ENCODE assay signal across 27 cellular contexts in the genomic region with DNA sequence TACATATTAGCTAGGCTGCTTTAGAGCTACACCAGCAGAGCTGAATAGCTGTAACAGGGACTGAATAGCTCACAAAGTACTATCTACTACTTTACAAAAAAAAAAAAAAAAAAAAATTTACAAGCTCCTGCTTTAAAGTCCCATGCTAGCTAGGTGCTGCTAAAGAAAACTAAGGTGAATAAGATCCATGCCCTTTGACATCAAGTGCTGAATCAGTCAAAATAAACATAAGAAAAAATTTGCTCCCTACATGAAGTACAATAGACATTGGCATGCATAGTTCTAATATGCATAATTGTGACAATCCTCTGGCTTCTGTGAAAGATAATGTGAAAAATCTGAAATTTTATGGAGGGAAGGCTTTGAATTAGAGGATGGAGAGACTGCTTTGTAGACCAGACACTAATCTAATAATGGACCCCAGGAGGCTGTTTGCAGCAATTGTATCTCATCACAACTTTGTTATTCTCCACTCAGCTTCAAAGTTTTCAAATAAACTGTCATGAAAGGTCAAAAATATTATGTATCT.
DNase-seq lines count a peak whose midpoint lies in the region; ATAC-seq, FAIRE-seq and TF ChIP-seq lines count a peak whose summit lies in the region.
"Had no signal": no experiment of that assay in that cellular context is flagged by ENCODE, and none has a peak within 500 bp of the region (broad histone marks: within the 10 kb centered on the region; RNA-seq: fewer than 3 reads in every experiment).

No MANE protein-coding gene starts in this region.

- peak overlapping the region; percentile 7 to 88 (median 23); a peak in 4 of 7 replicates for H3K27ac Mint-ChIP-seq in H9
- H3K27ac Mint-ChIP-seq in WTC11, result peak overlapping the region; percentile 29
- H3K27ac Mint-ChIP-seq: activated CD8-positive, alpha-beta T cell treated with anti-CD3 and anti-CD28 coated beads for 36 hours; B cell; natural killer cell had no signal

- no peak overlapping the region for H2BK120ac ChIP-seq in H9 (ENCODE audit: low read depth, low read length, poor library complexity, severe bottlenecking)

- FAIRE-seq in A549 (lab: Jason Lieb, UNC), result no peak
- FAIRE-seq: GM19239, HTR-8/SVneo had no signal

- DNase-seq in A549 (ENCODE audit: low read depth in 1 of 2, low spot score in 1 of 2), result no peak
- no peak for DNase-seq in H9
- no peak for DNase-seq in WTC11 (ENCODE audit: low spot score)
- no peak for DNase-seq in left lung
- DNase-seq in HuH-7 (ENCODE audit: low spot score), result no peak
- DNase-seq in NCI-H526 (lab: John Stamatoyannopoulos, UW), result no peak
- DNase-seq in stimulated activated naive CD4-positive, alpha-beta T cell (lab: John Stamatoyannopoulos, UW), result no peak
- DNase-seq in superior temporal gyrus (ENCODE audit: extremely low spot score), result no peak
- DNase-seq: activated CD8-positive, alpha-beta T cell treated with anti-CD3 and anti-CD28 coated beads for 36 hours; activated effector memory CD4-positive, alpha-beta T cell treated with anti-CD3 and anti-CD28 coated beads, Interleukin-2, amount 50 U/mL, for 16 hours; GF-D8; HCEC 1CT; KG1; left ventricle myocardium inferior; midbrain; natural killer cell; NCI-H1436; NCI-H2107; SIG-M5; T-helper 1 cell; trophoblast cell had no signal

- peak; percentile 12 to 27; a peak in 1 of 6 replicates for ATAC-seq in A549
- ATAC-seq in WTC11, result peak; percentile 60
- peak; percentile 57 for ATAC-seq in left lung
- ATAC-seq: activated CD4-positive, CD25-positive, alpha-beta regulatory T cell treated with anti-CD3 and anti-CD28 coated beads, Interleukin-2, amount 50 U/mL, for 24 hours; activated CD8-positive, alpha-beta T cell treated with anti-CD3 and anti-CD28 coated beads for 36 hours; natural killer cell had no signal

- H3K27me3 ChIP-seq in H9 (ENCODE audit: insufficient read depth, low read length) (no peaks in the 10 kb centered on the region), left lung (no peaks in the 10 kb centered on the region)
- H3K27me3 ChIP-seq: Peyer's patch had no signal

- no peak overlapping the region for H2AK5ac ChIP-seq in H9 (ENCODE audit: insufficient read length, low read length)

- no peak overlapping the region for H3K23ac ChIP-seq in H9 (ENCODE audit: insufficient read length, low read depth, low read length)

- H3K36me3 Mint-ChIP-seq in H9 (ENCODE audit: insufficient read depth in 1 of 3, low read depth in 3 of 3), result no peaks in the 10 kb centered on the region; a peak in 1 of 7 replicates
- no peaks in the 10 kb centered on the region for H3K36me3 Mint-ChIP-seq in WTC11
- H3K36me3 Mint-ChIP-seq: natural killer cell had no signal

- TF ChIP-seq RAD21 in A549 (conservative IDR thresholded peaks at IDR 0.05 in 1 of 2, IDR thresholded peaks at IDR 0.05 in 1 of 2), result no peak

- H3K27me3 Mint-ChIP-seq in H9 (ENCODE audit: low read depth), result no peaks in the 10 kb centered on the region
- no peaks in the 10 kb centered on the region for H3K27me3 Mint-ChIP-seq in WTC11 (ENCODE audit: low read depth)
- H3K27me3 Mint-ChIP-seq: activated CD8-positive, alpha-beta T cell treated with anti-CD3 and anti-CD28 coated beads for 36 hours; B cell had no signal

- H4K8ac ChIP-seq in H9 (replicated peaks; ENCODE audit: insufficient read length, low read depth, low read length), result no peak overlapping the region

- H3K4me1 ChIP-seq in A549 (peaks cover 32% of the 10 kb centered on the region; the same call in 2 of the 3 replicates), H9 (ENCODE audit: insufficient read depth, low read length) (peaks cover 7% of the 10 kb centered on the region; the same call in 1 of the 2 replicates), left lung (no peaks in the 10 kb centered on the region)
- H3K4me1 ChIP-seq: left ventricle myocardium inferior, Peyer's patch had no signal

- TF ChIP-seq EP300 in A549 (IDR thresholded peaks at IDR 0.05), result no peak

- H3K4me3 Mint-ChIP-seq in H9, result 0 out of 5 replicates have a peak overlapping the region, but pooled peaks of 1 of the 2 experiments have one; percentile 19
- H3K4me3 Mint-ChIP-seq in WTC11, result no peak overlapping the region
- H3K4me3 Mint-ChIP-seq: activated CD8-positive, alpha-beta T cell treated with anti-CD3 and anti-CD28 coated beads for 36 hours; B cell; natural killer cell had no signal

- TF ChIP-seq CTCF in A549 (IDR thresholded peaks at IDR 0.05) (no peak), H9 (conservative IDR thresholded peaks at IDR 0.05) (no peak), WTC11 (IDR thresholded peaks at IDR 0.05) (no peak), left lung (IDR thresholded peaks at IDR 0.05) (no peak)

- no peaks in the 10 kb centered on the region for H3K36me3 ChIP-seq in left lung
- H3K36me3 ChIP-seq: left ventricle myocardium inferior, Peyer's patch had no signal

- 0 out of 6 replicates have a peak overlapping the region, but pooled peaks of 1 of the 2 experiments have one; percentile 13 for H3K27ac ChIP-seq in A549
- no peak overlapping the region for H3K27ac ChIP-seq in H9 (ENCODE audit: insufficient read length, low read depth, low read length)
- no peak overlapping the region for H3K27ac ChIP-seq in left lung
- H3K27ac ChIP-seq: left ventricle myocardium inferior, Peyer's patch, skin epidermis had no signal

- H2BK5ac ChIP-seq in H9 (ENCODE audit: insufficient read length, low read length), result no peak overlapping the region

- no peaks in the 10 kb centered on the region for H4K20me1 ChIP-seq in H9 (ENCODE audit: control insufficient read depth, insufficient read depth, insufficient read length)

- H3K9me3 ChIP-seq in A549 (no peaks in the 10 kb centered on the region), H9 (ENCODE audit: control insufficient read depth, low read depth, low read length) (no peaks in the 10 kb centered on the region), left lung (no peaks in the 10 kb centered on the region)
- H3K9me3 ChIP-seq: left ventricle myocardium inferior, Peyer's patch had no signal

- H3K79me2 ChIP-seq in H9 (ENCODE audit: insufficient read depth, low read length), result no peaks in the 10 kb centered on the region

- no peak overlapping the region for H2AFZ ChIP-seq in H9 (ENCODE audit: low read length)

- H3K56ac ChIP-seq in H9 (ENCODE audit: insufficient read length, low read depth, low read length), result no peak overlapping the region

- no peak overlapping the region for H3K18ac ChIP-seq in H9 (ENCODE audit: insufficient read length, low read depth, low read length)

- no peak overlapping the region for H3K4ac ChIP-seq in H9 (ENCODE audit: low read depth, low read length)

- H3K9ac ChIP-seq in H9 (ENCODE audit: extremely low read depth, insufficient read length, low read length), result no peak overlapping the region

- CTCF ChIA-PET in A549 (lab: Yijun Ruan, JAX), result interaction anchor here (1.0 to 9.6 kb wide), 4 partner anchors 102 to 208 kb away, joined by 3 to 201 read pairs (median 6); no protein-coding TSS in a partner anchor
- CTCF ChIA-PET in WTC11 (lab: Charles Lee), result interaction anchor here (0.6 to 3.6 kb wide), 9 partner anchors 13 to 1184 kb away, joined by 3 to 20 read pairs (median 3); no protein-coding TSS in a partner anchor

- H2BK15ac ChIP-seq in H9 (ENCODE audit: low read depth, low read length), result no peak overlapping the region

- intact Hi-C loops in left lung (cut with DNase I), result no loop called here

- H3K4me2 ChIP-seq in A549 (peak overlapping the region; percentile 46), H9 (ENCODE audit: insufficient read depth, insufficient read length, low read length) (no peak overlapping the region)

- H3T11ph ChIP-seq in H9 (ENCODE audit: low read length), result no peak overlapping the region

- H3K4me1 Mint-ChIP-seq in H9 (peaks cover 29 to 31% of the 10 kb centered on the region in 2 experiments), WTC11 (peaks cover 31% of the 10 kb centered on the region)
- H3K4me1 Mint-ChIP-seq: natural killer cell had no signal

- H3K9me3 Mint-ChIP-seq in H9 (no peaks in the 10 kb centered on the region; a peak in 1 of 5 replicates), WTC11 (0 out of 2 replicates have a peak, but pooled peaks cover 5% of the 10 kb centered on the region)
- H3K9me3 Mint-ChIP-seq: activated CD8-positive, alpha-beta T cell treated with anti-CD3 and anti-CD28 coated beads for 36 hours; natural killer cell had no signal

- H4K5ac ChIP-seq in H9 (ENCODE audit: insufficient read length, low read depth, low read length), result no peak overlapping the region

- TF ChIP-seq POLR2A in A549 (IDR thresholded peaks at IDR 0.05; ENCODE audit: low read length), result no peak

- POLR2A ChIA-PET in A549 (lab: Yijun Ruan, JAX), result no interaction called here
- POLR2A ChIA-PET in WTC11 (lab: Charles Lee), result interaction anchor here (0.6 to 1.1 kb wide), 3 partner anchors 10 to 806 kb away, joined by 3 to 10 read pairs (median 4); no protein-coding TSS in a partner anchor

- H4K91ac ChIP-seq in H9 (ENCODE audit: insufficient read length, low read depth, low read length), result no peak overlapping the region

- no peaks in the 10 kb centered on the region for H3K23me2 ChIP-seq in H9 (ENCODE audit: insufficient read length, low read depth, low read length, poor library complexity, severe bottlenecking)

- H3K79me1 ChIP-seq in H9 (ENCODE audit: insufficient read depth, low read depth, low read length, poor library complexity, severe bottlenecking), result no peaks in the 10 kb centered on the region

- H2BK20ac ChIP-seq in H9 (ENCODE audit: low read depth, low read length, poor library complexity, severe bottlenecking), result no peak overlapping the region

- H3K14ac ChIP-seq in H9 (ENCODE audit: insufficient read depth, low read length), result no peak overlapping the region

- H3K4me3 ChIP-seq in A549 (no peak overlapping the region), left lung (no peak overlapping the region)
- H3K4me3 ChIP-seq: left ventricle myocardium inferior, Peyer's patch, skin epidermis had no signal

- no peak overlapping the region for H2BK12ac ChIP-seq in H9 (ENCODE audit: insufficient read length, low read depth, low read length)

TF ChIP-seq in WTC11, 78 proteins besides CTCF, POLR2A, EP300 and RAD21 (continues in another document):
- TF ChIP-seq, protein P1, sequence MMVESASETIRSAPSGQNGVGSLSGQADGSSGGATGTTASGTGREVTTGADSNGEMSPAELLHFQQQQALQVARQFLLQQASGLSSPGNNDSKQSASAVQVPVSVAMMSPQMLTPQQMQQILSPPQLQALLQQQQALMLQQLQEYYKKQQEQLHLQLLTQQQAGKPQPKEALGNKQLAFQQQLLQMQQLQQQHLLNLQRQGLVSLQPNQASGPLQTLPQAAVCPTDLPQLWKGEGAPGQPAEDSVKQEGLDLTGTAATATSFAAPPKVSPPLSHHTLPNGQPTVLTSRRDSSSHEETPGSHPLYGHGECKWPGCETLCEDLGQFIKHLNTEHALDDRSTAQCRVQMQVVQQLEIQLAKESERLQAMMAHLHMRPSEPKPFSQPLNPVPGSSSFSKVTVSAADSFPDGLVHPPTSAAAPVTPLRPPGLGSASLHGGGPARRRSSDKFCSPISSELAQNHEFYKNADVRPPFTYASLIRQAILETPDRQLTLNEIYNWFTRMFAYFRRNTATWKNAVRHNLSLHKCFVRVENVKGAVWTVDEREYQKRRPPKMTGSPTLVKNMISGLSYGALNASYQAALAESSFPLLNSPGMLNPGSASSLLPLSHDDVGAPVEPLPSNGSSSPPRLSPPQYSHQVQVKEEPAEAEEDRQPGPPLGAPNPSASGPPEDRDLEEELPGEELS (CRISPR knock-in tag; IDR thresholded peaks at IDR 0.05), result no peak
